In the genomic region with DNA sequence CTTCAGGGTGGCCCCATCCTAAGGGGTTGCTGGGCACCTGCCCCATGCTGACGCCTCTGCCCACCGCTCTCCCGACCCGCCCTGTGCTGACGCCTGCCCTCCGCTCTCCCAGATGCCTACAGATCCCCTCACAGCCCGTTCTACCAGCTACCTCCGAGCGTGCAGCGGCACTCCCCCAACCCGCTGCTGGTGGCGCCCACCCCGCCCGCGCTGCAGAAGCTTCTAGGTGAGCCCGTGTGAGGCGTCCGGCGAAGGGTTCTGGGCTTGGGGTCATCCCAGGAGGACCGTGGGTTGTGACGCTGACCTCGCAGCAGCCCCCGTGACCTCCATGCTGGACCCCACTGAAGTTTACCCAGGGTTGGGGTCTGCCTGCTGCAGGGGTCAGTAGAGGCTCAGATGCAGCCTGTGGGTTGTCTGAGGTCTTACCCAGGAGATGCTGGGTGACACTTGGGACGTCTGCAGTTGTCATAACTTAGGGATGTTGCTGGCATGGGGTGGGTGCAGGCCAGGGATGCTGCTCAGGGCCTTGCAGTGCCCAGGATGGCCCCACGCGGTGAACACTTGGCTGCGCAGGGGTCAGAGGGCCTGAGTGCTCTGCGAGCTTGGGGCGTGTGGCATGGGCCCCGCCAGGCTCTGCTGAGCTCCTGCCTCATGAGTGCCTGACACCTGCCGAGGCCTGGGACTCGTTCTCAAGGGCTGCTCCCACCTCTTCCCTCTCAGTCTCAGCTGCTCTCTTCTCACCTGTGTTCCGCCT, we compare ENCODE assay signal across 19 cellular contexts. TPM values are rescaled to one million over a fixed set of nuclear protein-coding genes. Genes with fewer than 3 reads are reported as not detected.
"Had no signal": no experiment of that assay in that cellular context is flagged by ENCODE, and none has a peak within 500 bp of the region (broad histone marks: within the 10 kb centered on the region; RNA-seq: fewer than 3 reads in every experiment).

No MANE protein-coding gene starts in this region.

- DNase-seq: activated CD4-positive, alpha-beta T cell treated with anti-CD3 and anti-CD28 coated beads, Interleukin-2, amount 50 U/mL, for 4 hours; activated CD4-positive, CD25-positive, alpha-beta regulatory T cell treated with anti-CD3 and anti-CD28 coated beads, Interleukin-2, amount 50 U/mL, for 72 hours; activated gamma-delta T cell; activated T-cell treated with anti-CD3 and anti-CD28 coated beads, Interleukin-2, amount 50 U/mL, for 4 hours; central memory CD4-positive, alpha-beta T cell; effector CD4-positive, alpha-beta T cell; head of caudate nucleus; immature natural killer cell; occipital lobe; T-helper 1 cell; T1000 had no signal

- H3K4me3 ChIP-seq: coronary artery, prostate gland had no signal

- H3K9me3 ChIP-seq: prostate gland had no signal

- ATAC-seq: activated naive CD4-positive, alpha-beta T cell treated with anti-CD3 and anti-CD28 coated beads, Interleukin-2, amount 50 U/mL, for 72 hours; activated T-cell treated with anti-CD3 and anti-CD28 coated beads, Interleukin-2, amount 50 U/mL, for 4 hours; natural killer cell treated with Interleukin-12 subunit alpha and Interleukin-12 subunit beta and Interleukin-15 and Interleukin-18, amount 100 ng/mL, for 72 hours; sciatic nerve; SK-N-SH treated with all-trans-retinoic acid at 6 μM for 48 hours had no signal

- H3K4me1 ChIP-seq: prostate gland had no signal

- H3K27ac ChIP-seq: coronary artery, prostate gland had no signal

- FAIRE-seq: frontal cortex had no signal

RNA-seq across cellular contexts. Expression of gene AMH, which starts 38.0 kb away (rescaled TPM):
- total RNA-seq: occipital lobe, urinary bladder had no signal
- polyA plus RNA-seq: immature natural killer cell had no signal

RNA-seq across cellular contexts. Expression of gene JSRP1, which starts 45.1 kb away (rescaled TPM):
- total RNA-seq: occipital lobe, sciatic nerve had no signal
